1 cellular context compared by ENCODE assay signal in the genomic region with DNA sequence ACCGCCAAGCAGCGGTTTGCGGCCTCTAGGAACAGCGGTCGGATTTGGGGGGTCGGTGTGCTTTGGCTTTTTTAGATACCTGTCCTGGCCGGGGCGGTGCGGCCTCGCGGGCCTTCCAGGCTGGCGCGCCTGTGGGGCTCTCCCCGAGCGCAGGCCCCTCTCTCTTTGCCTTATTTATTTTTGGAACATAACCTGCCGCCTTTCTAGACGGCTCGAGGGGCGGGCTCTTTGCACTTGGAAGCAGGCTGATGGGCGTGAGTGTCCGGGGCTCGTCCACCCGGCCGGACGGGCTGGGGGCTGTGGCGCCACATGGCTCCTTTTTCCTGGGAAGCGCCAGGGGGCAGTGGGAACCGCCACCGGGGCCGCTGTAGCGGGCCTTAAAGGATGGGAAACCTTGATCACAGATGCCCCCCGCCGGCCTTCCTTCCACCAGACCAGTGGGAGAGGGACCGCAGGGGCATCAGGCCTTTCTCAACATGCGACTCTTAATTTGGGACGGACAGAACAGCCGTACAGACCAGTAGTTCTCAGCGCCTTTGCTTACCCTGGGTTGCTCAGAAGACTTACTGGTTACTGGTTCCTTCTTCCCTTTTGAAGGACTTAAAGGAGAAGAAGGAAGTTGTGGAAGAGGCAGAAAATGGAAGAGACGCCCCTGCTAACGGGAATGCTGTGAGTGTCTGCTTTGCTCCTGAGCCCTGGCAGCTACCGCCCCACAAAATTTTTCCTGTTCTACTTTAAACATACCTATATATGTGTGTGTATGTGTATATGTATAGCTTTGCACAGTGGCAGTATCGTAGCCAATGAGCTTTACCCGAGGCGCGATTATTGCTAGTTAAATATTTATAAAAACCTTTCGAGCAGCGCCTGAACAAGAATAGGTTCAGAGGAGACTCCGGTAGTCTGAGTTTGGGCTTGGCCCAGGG.
TF ChIP-seq lines count a peak whose summit lies in the region.

No MANE protein-coding gene starts in this region.

TF ChIP-seq in HEK293T, 16 proteins besides CTCF, POLR2A, EP300 and RAD21 (continued from another document):
- TF ChIP-seq FOXA1 (IDR thresholded peaks at IDR 0.05) (no peak), L3MBTL2 (conservative IDR thresholded peaks at IDR 0.05) (no peak)
- TF ChIP-seq, protein P1, sequence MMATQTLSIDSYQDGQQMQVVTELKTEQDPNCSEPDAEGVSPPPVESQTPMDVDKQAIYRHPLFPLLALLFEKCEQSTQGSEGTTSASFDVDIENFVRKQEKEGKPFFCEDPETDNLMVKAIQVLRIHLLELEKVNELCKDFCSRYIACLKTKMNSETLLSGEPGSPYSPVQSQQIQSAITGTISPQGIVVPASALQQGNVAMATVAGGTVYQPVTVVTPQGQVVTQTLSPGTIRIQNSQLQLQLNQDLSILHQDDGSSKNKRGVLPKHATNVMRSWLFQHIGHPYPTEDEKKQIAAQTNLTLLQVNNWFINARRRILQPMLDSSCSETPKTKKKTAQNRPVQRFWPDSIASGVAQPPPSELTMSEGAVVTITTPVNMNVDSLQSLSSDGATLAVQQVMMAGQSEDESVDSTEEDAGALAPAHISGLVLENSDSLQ (IDR thresholded peaks at IDR 0.05): no peak
TF ChIP-seq in HEK293T: peak in this region for 0.
